1 cellular context compared by ENCODE assay signal in genomic region chr11:13261600-13262061, GRCh38.
TF ChIP-seq lines count a peak whose summit lies in the region.

No MANE protein-coding gene starts in this region.

TF ChIP-seq in K562, 482 proteins besides CTCF, POLR2A, EP300 and RAD21 (continued from another document):
- TF ChIP-seq ATF3 (IDR thresholded peaks at IDR 0.05) (peak; percentile 42; the same call in 1 of the 2 replicates), ATF3 (CRISPR knock-in tag; conservative IDR thresholded peaks at IDR 0.05) (no peak), KDM5B (IDR thresholded peaks at IDR 0.05; ENCODE audit: insufficient replicate concordance, low read depth, low read length) (no peak), ZNF121 (CRISPR knock-in tag; conservative IDR thresholded peaks at IDR 0.05) (no peak)
